1 cellular context compared by ENCODE assay signal in genomic region chr16:81204794-81205680, GRCh38.
TF ChIP-seq lines count a peak whose summit lies in the region.

No MANE protein-coding gene starts in this region.

TF ChIP-seq in GM23338, 12 proteins besides CTCF, POLR2A, EP300 and RAD21 (continued from another document):
- TF ChIP-seq REST (IDR thresholded peaks at IDR 0.05; ENCODE audit: unreplicated experiment): no peak
- TF ChIP-seq EZH2phosphoT487 (IDR thresholded peaks at IDR 0.05; ENCODE audit: unreplicated experiment): no peak
- no peak for TF ChIP-seq ZNF114 (CRISPR knock-in tag; IDR thresholded peaks at IDR 0.05)
- no peak for TF ChIP-seq NANOG (IDR thresholded peaks at IDR 0.05; ENCODE audit: borderline replicate concordance)
- TF ChIP-seq POLR2AphosphoS5 (IDR thresholded peaks at IDR 0.05; ENCODE audit: low read depth): no peak
- TF ChIP-seq CREB1 (CRISPR knock-in tag; IDR thresholded peaks at IDR 0.05; ENCODE audit: low read depth): no peak
- no peak for TF ChIP-seq ZNF331 (CRISPR knock-in tag; IDR thresholded peaks at IDR 0.05; ENCODE audit: low read depth)
